Comparison of ENCODE assay signal across 23 cellular contexts in the genomic region with DNA sequence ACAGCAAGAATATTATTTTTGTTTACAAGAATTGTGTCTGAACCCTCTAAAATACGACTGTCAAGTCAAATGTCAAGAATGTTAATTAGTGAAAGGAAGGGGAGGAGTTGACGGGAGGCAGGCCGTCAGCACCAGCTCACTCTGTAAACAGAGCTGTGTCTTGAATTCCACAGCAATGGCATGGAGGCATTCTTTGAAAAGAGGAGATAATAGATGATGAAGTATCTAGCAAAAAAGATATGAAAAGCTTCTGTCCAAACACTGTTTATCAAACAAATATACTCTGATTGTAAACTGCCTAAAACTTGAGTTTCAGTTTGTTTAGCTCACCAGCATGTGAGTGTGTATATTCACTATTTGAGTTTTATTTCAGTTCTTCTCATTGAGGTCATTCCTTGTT.
DNase-seq lines count a peak whose midpoint lies in the region; ATAC-seq and TF ChIP-seq lines count a peak whose summit lies in the region.
"Had no signal": no experiment of that assay in that cellular context is flagged by ENCODE, and none has a peak within 500 bp of the region (broad histone marks: within the 10 kb centered on the region; RNA-seq: fewer than 3 reads in every experiment).

No MANE protein-coding gene starts in this region.

- no peaks in the 10 kb centered on the region for H3K9me2 ChIP-seq in HCT116 (ENCODE audit: insufficient read depth)

- peaks cover 7% of the 10 kb centered on the region for H3K4me1 Mint-ChIP-seq in activated naive CD8-positive, alpha-beta T cell treated with anti-CD3 and anti-CD28 coated beads for 36 hours

- H3K27me3 Mint-ChIP-seq in activated naive CD8-positive, alpha-beta T cell treated with anti-CD3 and anti-CD28 coated beads for 36 hours = no peaks in the 10 kb centered on the region

- no peak overlapping the region for H3K9ac ChIP-seq in HCT116 (ENCODE audit: low read length)
- peak overlapping the region; percentile 37 for H3K9ac ChIP-seq in smooth muscle cell (ENCODE audit: low read depth)
- H3K9ac ChIP-seq: BLaER1 had no signal

- H3K27me3 ChIP-seq in HCT116 (ENCODE audit: insufficient read depth, low read length) (no peaks in the 10 kb centered on the region), smooth muscle cell (ENCODE audit: low read depth) (no peaks in the 10 kb centered on the region)
- H3K27me3 ChIP-seq: BLaER1, esophagus muscularis mucosa, left lung, right lobe of liver had no signal

- no peak for TF ChIP-seq RAD21 in HCT116 (IDR thresholded peaks at IDR 0.05; ENCODE audit: low read depth)

- no peaks in the 10 kb centered on the region for H3K36me3 ChIP-seq in HCT116 (ENCODE audit: control insufficient read depth in 1 of 2, insufficient read depth in 2 of 2, low read length in 2 of 2)
- H3K36me3 ChIP-seq in smooth muscle cell (ENCODE audit: low read depth) = no peaks in the 10 kb centered on the region
- H3K36me3 ChIP-seq: BLaER1, esophagus muscularis mucosa, left lung, right lobe of liver had no signal

- H3K79me2 ChIP-seq in HCT116 (ENCODE audit: insufficient read depth, low read length) (no peaks in the 10 kb centered on the region), smooth muscle cell (ENCODE audit: low read depth) (no peaks in the 10 kb centered on the region)

- DNase-seq in HCT116 (ENCODE audit: low read depth, low spot score) (no peak), amniotic epithelial cell (ENCODE audit: low read depth) (peak; percentile 77), kidney glomerular epithelial cell (lab: John Stamatoyannopoulos, UW) (peak; percentile 33), smooth muscle cell (lab: John Stamatoyannopoulos, UW; ENCODE audit: unreplicated experiment) (no peak), AML-193 (lab: John Stamatoyannopoulos, UW) (no peak)
- no peak for DNase-seq in activated naive CD8-positive, alpha-beta T cell treated with anti-CD3 and anti-CD28 coated beads for 36 hours
- DNase-seq: activated CD8-positive, alpha-beta memory T cell treated with anti-CD3 and anti-CD28 coated beads for 24 hours; anterior cingulate cortex; DMS79 treated with DMSO at 0.1 percent for 48 hours; hippocampal formation; left lung; NCI-H2029; NCI-H748 treated with DMSO at 0.1 percent for 48 hours; right lobe of liver; stimulated activated CD4-positive, alpha-beta T cell treated with anti-CD3 and anti-CD28 coated beads, Interleukin-4, amount 100 ng/mL, for 24 hours; T-cell had no signal

- no peak for TF ChIP-seq POLR2A in HCT116 (IDR thresholded peaks at IDR 0.05; ENCODE audit: borderline replicate concordance, extremely low read depth, insufficient read depth, insufficient read length)

- TF ChIP-seq CTCF in HCT116 (IDR thresholded peaks at IDR 0.05 in 2 of 3, conservative IDR thresholded peaks at IDR 0.05 in 1 of 3; ENCODE audit: borderline replicate concordance in 1 of 3, insufficient read depth in 1 of 3, low read depth in 2 of 3, low read length in 2 of 3) (no peak), smooth muscle cell (IDR thresholded peaks at IDR 0.05; ENCODE audit: borderline replicate concordance, insufficient read depth, poor library complexity, severe bottlenecking) (no peak)

- H3K27ac ChIP-seq in HCT116 (ENCODE audit: low read depth, low read length) (no peak overlapping the region), smooth muscle cell (ENCODE audit: low read depth) (peak overlapping the region; percentile 85)
- H3K27ac ChIP-seq: BLaER1, coronary artery, right lobe of liver had no signal

- peaks cover 17% of the 10 kb centered on the region for H3F3A ChIP-seq in smooth muscle cell (ENCODE audit: low read depth)

- POLR2A ChIA-PET in HCT116 (lab: Charles Lee) = no interaction called here

- WGBS in smooth muscle cell (ENCODE audit: low lambda C conversion rate) = under 1% methylated on average over 3 of the region's 3 CpGs

- H3K27ac Mint-ChIP-seq in activated naive CD8-positive, alpha-beta T cell treated with anti-CD3 and anti-CD28 coated beads for 36 hours = no peak overlapping the region
- H3K27ac Mint-ChIP-seq: activated T-helper 2 cell treated with anti-CD3 and anti-CD28 coated beads, Interferon-gamma antibody, Interleukin-2, Interleukin-4, amounts not matched to agents 10 μg/mL and 5 μg/mL and 100 μg/mL, durations not matched to agents 14 hours and 24 hours and 36 hours; natural killer cell treated with Interleukin-12 subunit alpha and Interleukin-12 subunit beta and Interleukin-15 and Interleukin-18, amount 100 ng/mL, for 72 hours; T-cell had no signal

- no TSS peak for BruUV-seq in HCT116 (replicated peaks; lab: Mats Ljungman, UMichigan)

- H4K20me1 ChIP-seq in HCT116 (ENCODE audit: insufficient read depth) = no peaks in the 10 kb centered on the region
- H4K20me1 ChIP-seq in smooth muscle cell (ENCODE audit: low read depth) = no peaks in the 10 kb centered on the region
- H4K20me1 ChIP-seq: BLaER1 had no signal

- peaks cover 4 to 15% of the 10 kb centered on the region in 2 experiments for H3K4me1 ChIP-seq in HCT116 (ENCODE audit: control insufficient read depth in 1 of 2, insufficient read depth in 2 of 2, low read length in 2 of 2)
- H3K4me1 ChIP-seq in smooth muscle cell (ENCODE audit: low read depth) = peaks cover 21% of the 10 kb centered on the region
- H3K4me1 ChIP-seq: right lobe of liver had no signal

- H3K4me3 ChIP-seq in HCT116 (replicated peaks in 1 of 2; ENCODE audit: low read depth in 1 of 2, low read length in 2 of 2) = no peak overlapping the region
- H3K4me3 ChIP-seq in smooth muscle cell = no peak overlapping the region
- H3K4me3 ChIP-seq: BLaER1, coronary artery, esophagus muscularis mucosa, left lung, right lobe of liver had no signal

- ATAC-seq in HCT116 (no peak), HG02798 (IDR thresholded peaks at IDR 0.05; ENCODE audit: poor library complexity, unreplicated experiment) (no peak), HG03521 (IDR thresholded peaks at IDR 0.05; ENCODE audit: unreplicated experiment) (no peak)
- ATAC-seq: left lung; natural killer cell treated with Interleukin-12 subunit alpha and Interleukin-12 subunit beta and Interleukin-15 and Interleukin-18, amount 100 ng/mL, for 72 hours; right lobe of liver; T-cell had no signal

- no peaks in the 10 kb centered on the region for H3K9me3 ChIP-seq in HCT116 (ENCODE audit: control insufficient read depth in 1 of 2, insufficient read depth in 1 of 2, low read depth in 1 of 2, low read length in 2 of 2)
- H3K9me3 ChIP-seq in smooth muscle cell (replicated peaks; ENCODE audit: low read depth) = no peaks in the 10 kb centered on the region
- H3K9me3 ChIP-seq: esophagus muscularis mucosa, left lung, right lobe of liver had no signal

- H2AFZ ChIP-seq in HCT116 (ENCODE audit: low read depth, low read length, poor library complexity, severe bottlenecking) (peak overlapping the region; percentile 30), smooth muscle cell (ENCODE audit: low read depth) (peak overlapping the region; percentile 26)

- peak overlapping the region; percentile 2; the same call in 1 of the 2 replicates for H3K4me2 ChIP-seq in HCT116 (ENCODE audit: low read length)
- H3K4me2 ChIP-seq in smooth muscle cell = peak overlapping the region; percentile 78
- H3K4me2 ChIP-seq: BLaER1 had no signal

- H3K4me3 Mint-ChIP-seq in activated naive CD8-positive, alpha-beta T cell treated with anti-CD3 and anti-CD28 coated beads for 36 hours = no peak overlapping the region
- H3K4me3 Mint-ChIP-seq: natural killer cell treated with Interleukin-12 subunit alpha and Interleukin-12 subunit beta and Interleukin-15 and Interleukin-18, amount 100 ng/mL, for 72 hours; T-cell had no signal

- intact Hi-C loops in HCT116 (cut with micrococcal nuclease) = no loop called here

- CTCF ChIA-PET in HCT116 (lab: Charles Lee) = interaction anchor here (0.6 kb wide), 1 partner anchor 107 kb away, joined by 3 read pairs; no protein-coding TSS in a partner anchor

- RAD21 ChIA-PET in HCT116 (lab: Charles Lee; ENCODE audit: low non-redundant PET in 1 of 2, low total read pairs in 2 of 2, uncharacterized antibody in 2 of 2, unreplicated experiment in 2 of 2) = no interaction called here

- no peaks in the 10 kb centered on the region for H3K36me3 Mint-ChIP-seq in activated naive CD8-positive, alpha-beta T cell treated with anti-CD3 and anti-CD28 coated beads for 36 hours
- H3K36me3 Mint-ChIP-seq: natural killer cell treated with Interleukin-12 subunit alpha and Interleukin-12 subunit beta and Interleukin-15 and Interleukin-18, amount 100 ng/mL, for 72 hours; T-cell had no signal

- H3K9me3 Mint-ChIP-seq in activated naive CD8-positive, alpha-beta T cell treated with anti-CD3 and anti-CD28 coated beads for 36 hours = peaks cover 1% of the 10 kb centered on the region
- H3K9me3 Mint-ChIP-seq: natural killer cell treated with Interleukin-12 subunit alpha and Interleukin-12 subunit beta and Interleukin-15 and Interleukin-18, amount 100 ng/mL, for 72 hours had no signal

TF ChIP-seq in HCT116, 20 proteins besides CTCF, POLR2A, EP300 and RAD21 (continues in another document):
- TF ChIP-seq, protein P1, sequence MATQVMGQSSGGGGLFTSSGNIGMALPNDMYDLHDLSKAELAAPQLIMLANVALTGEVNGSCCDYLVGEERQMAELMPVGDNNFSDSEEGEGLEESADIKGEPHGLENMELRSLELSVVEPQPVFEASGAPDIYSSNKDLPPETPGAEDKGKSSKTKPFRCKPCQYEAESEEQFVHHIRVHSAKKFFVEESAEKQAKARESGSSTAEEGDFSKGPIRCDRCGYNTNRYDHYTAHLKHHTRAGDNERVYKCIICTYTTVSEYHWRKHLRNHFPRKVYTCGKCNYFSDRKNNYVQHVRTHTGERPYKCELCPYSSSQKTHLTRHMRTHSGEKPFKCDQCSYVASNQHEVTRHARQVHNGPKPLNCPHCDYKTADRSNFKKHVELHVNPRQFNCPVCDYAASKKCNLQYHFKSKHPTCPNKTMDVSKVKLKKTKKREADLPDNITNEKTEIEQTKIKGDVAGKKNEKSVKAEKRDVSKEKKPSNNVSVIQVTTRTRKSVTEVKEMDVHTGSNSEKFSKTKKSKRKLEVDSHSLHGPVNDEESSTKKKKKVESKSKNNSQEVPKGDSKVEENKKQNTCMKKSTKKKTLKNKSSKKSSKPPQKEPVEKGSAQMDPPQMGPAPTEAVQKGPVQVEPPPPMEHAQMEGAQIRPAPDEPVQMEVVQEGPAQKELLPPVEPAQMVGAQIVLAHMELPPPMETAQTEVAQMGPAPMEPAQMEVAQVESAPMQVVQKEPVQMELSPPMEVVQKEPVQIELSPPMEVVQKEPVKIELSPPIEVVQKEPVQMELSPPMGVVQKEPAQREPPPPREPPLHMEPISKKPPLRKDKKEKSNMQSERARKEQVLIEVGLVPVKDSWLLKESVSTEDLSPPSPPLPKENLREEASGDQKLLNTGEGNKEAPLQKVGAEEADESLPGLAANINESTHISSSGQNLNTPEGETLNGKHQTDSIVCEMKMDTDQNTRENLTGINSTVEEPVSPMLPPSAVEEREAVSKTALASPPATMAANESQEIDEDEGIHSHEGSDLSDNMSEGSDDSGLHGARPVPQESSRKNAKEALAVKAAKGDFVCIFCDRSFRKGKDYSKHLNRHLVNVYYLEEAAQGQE (IDR thresholded peaks at IDR 0.05; ENCODE audit: low read depth) = no peak
- TF ChIP-seq CBX3 (IDR thresholded peaks at IDR 0.05; ENCODE audit: low read depth) = no peak

Comparison
In these comparisons a context has a peak if more than half of its experiments do, and no peak if none do; other contexts are left out.
1. DNase-seq: peak in amniotic epithelial cell (single experiment) and kidney glomerular epithelial cell (single experiment); none in HCT116 (single experiment), smooth muscle cell (single experiment), AML-193 (0 of 2) and activated naive CD8-positive, alpha-beta T cell treated with anti-CD3 and anti-CD28 coated beads for 36 hours (single experiment).